ENCODE assay signal across 11 cellular contexts in the genomic region with DNA sequence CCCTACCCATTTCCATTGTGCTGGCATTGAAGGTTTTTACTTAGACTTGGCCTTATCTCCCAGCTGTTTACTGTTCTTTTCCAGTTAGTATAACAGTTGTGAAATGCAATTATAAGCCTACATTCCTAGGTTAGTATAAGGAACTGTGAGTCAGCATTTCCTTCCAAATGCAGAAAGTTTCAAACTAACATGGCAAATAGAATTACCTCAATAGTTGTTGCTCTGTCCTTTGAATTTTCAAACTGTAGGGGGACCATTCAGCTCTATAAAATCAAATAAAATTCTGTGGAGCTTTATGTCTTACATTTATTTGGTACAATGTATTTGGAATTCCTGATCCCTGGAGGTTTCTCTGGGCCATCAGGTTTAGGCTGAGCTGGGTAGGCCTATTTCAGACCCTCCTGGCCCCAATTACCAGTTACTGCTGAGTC. TPM values are rescaled to one million over a fixed set of nuclear protein-coding genes. Genes with fewer than 3 reads are reported as not detected.
A peak's percentile ranks its signal among the peaks of the same experiment; 100 is the strongest.
DNase-seq lines count a peak whose midpoint lies in the region; ATAC-seq, FAIRE-seq and TF ChIP-seq lines count a peak whose summit lies in the region.
"Had no signal": no experiment of that assay in that cellular context is flagged by ENCODE, and none has a peak within 500 bp of the region (broad histone marks: within the 10 kb centered on the region; RNA-seq: fewer than 3 reads in every experiment).

No MANE protein-coding gene starts in this region.

- H3K27me3 ChIP-seq in esophagus muscularis mucosa: no peaks in the 10 kb centered on the region
- H3K27me3 ChIP-seq: neutrophil had no signal

- H3K4me3 ChIP-seq in esophagus muscularis mucosa: no peak overlapping the region

- no peak overlapping the region for H3K4me3 Mint-ChIP-seq in osteocyte (ENCODE audit: unreplicated experiment)
- H3K4me3 Mint-ChIP-seq: activated T-cell treated with anti-CD3 and anti-CD28 coated beads, Interleukin-2, amount 50 U/mL, for 4 hours had no signal

- ATAC-seq in HG03159 (IDR thresholded peaks at IDR 0.05; ENCODE audit: unreplicated experiment): no peak
- ATAC-seq: activated T-cell treated with anti-CD3 and anti-CD28 coated beads, Interleukin-2, amount 50 U/mL, for 4 hours; Right ventricle myocardium inferior had no signal

- DNase-seq in GDM1 (lab: John Stamatoyannopoulos, UW): peak; percentile 3
- peak; percentile 13 for DNase-seq in RCC 7860 (ENCODE audit: low spot score)
- DNase-seq in esophagus muscularis mucosa (ENCODE audit: extremely low spot score): no peak
- DNase-seq in osteocyte (ENCODE audit: extremely low spot score, unreplicated experiment): no peak
- no peak for DNase-seq in DMS114 treated with DMSO at 0.1 percent for 48 hours (lab: John Stamatoyannopoulos, UW; ENCODE audit: unreplicated experiment)
- DNase-seq in NCI-H1048 (lab: John Stamatoyannopoulos, UW): no peak
- DNase-seq in activated CD4-positive, CD25-positive, alpha-beta regulatory T cell treated with anti-CD3 and anti-CD28 coated beads, Interleukin-2, amount 50 U/mL, for 72 hours: no peak
- DNase-seq: activated T-cell treated with anti-CD3 and anti-CD28 coated beads, Interleukin-2, amount 50 U/mL, for 4 hours had no signal

- peak overlapping the region in 3 of 4 donors; percentile 5 to 37 (median 37) for H3K27ac ChIP-seq in esophagus muscularis mucosa (replicated peaks in 1 of 4)
- H3K27ac ChIP-seq: neutrophil had no signal

- intact Hi-C loops in esophagus muscularis mucosa (cut with DNase I): no loop called here

- no peaks in the 10 kb centered on the region for H3K9me3 Mint-ChIP-seq in osteocyte (ENCODE audit: unreplicated experiment)
- H3K9me3 Mint-ChIP-seq: activated T-cell treated with anti-CD3 and anti-CD28 coated beads, Interleukin-2, amount 50 U/mL, for 4 hours had no signal

- TF ChIP-seq CTCF in esophagus muscularis mucosa (IDR thresholded peaks at IDR 0.05) (no peak), osteocyte (IDR thresholded peaks at IDR 0.05) (peak; percentile 16)

- H3K27me3 Mint-ChIP-seq in osteocyte (ENCODE audit: unreplicated experiment): no peaks in the 10 kb centered on the region

- H3K36me3 Mint-ChIP-seq in osteocyte (ENCODE audit: unreplicated experiment): peaks cover 9% of the 10 kb centered on the region

- peak overlapping the region; percentile 90 for H3K27ac Mint-ChIP-seq in osteocyte (ENCODE audit: unreplicated experiment)

- no peak for TF ChIP-seq EP300 in esophagus muscularis mucosa (IDR thresholded peaks at IDR 0.05)

- H3K4me1 Mint-ChIP-seq in osteocyte (ENCODE audit: unreplicated experiment): peaks cover 55% of the 10 kb centered on the region

- H3K9me3 ChIP-seq in esophagus muscularis mucosa: no peaks in the 10 kb centered on the region
- H3K9me3 ChIP-seq: neutrophil had no signal

- no peaks in the 10 kb centered on the region for H3K36me3 ChIP-seq in esophagus muscularis mucosa
- H3K36me3 ChIP-seq: neutrophil had no signal

- H3K4me1 ChIP-seq in esophagus muscularis mucosa: peaks cover 0 to 25% (median 22%) of the 10 kb centered on the region in 4 donors

- peak; percentile 16 for FAIRE-seq in RCC 7860 (lab: Jason Lieb, UNC)

- no peak for TF ChIP-seq POLR2A in esophagus muscularis mucosa (IDR thresholded peaks at IDR 0.05; ENCODE audit: low read depth)

RNA-seq across cellular contexts. Expression of a gene that starts 47.2 kb away (rescaled TPM):
- total RNA-seq in esophagus muscularis mucosa (10 to 100 TPM; 12.7 to 31.2 (median 19.2) TPM), osteocyte (44.9 and 45.3 TPM in 2 replicates)

Comparison
In these comparisons a context has a peak if more than half of its experiments do, and no peak if none do; other contexts are left out.
1. DNase-seq: peak in GDM1 (single experiment) and RCC 7860 (single experiment); none in esophagus muscularis mucosa (single experiment), osteocyte (single experiment), DMS114 treated with DMSO at 0.1 percent for 48 hours (single experiment), NCI-H1048 (single experiment) and activated CD4-positive, CD25-positive, alpha-beta regulatory T cell treated with anti-CD3 and anti-CD28 coated beads, Interleukin-2, amount 50 U/mL, for 72 hours (single experiment).